ENCODE assay signal across 19 cellular contexts in the genomic region with DNA sequence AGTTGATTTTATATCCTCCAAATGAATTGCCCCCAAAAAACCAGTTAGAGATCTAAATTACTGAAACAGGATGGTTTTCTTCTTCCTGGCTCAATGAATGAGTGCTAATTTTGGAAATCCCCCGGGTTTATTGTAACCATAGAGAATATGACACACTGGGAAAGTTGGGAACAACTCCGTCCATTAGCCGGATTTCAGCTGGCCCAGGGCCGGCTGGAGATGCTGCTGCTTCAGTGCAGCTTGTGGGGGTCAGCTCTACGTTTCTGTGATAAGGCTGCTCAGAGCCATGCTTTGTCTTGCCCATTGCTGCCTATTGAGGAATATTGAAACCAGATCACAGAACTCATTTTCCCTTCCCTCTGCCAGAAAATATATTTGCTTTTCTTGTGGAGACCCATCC. TPM values are rescaled to one million over a fixed set of nuclear protein-coding genes. Genes with fewer than 3 reads are reported as not detected.
DNase-seq lines count a peak whose midpoint lies in the region; ATAC-seq, FAIRE-seq and TF ChIP-seq lines count a peak whose summit lies in the region.
"Had no signal": no experiment of that assay in that cellular context is flagged by ENCODE, and none has a peak within 500 bp of the region (broad histone marks: within the 10 kb centered on the region; RNA-seq: fewer than 3 reads in every experiment).

No MANE protein-coding gene starts in this region.

- H3K4me1 Mint-ChIP-seq in natural killer cell treated with Interleukin-12 subunit alpha and Interleukin-12 subunit beta and Interleukin-15 and Interleukin-18, amount 100 ng/mL, for 72 hours (ENCODE audit: low read depth in 2 of 2), result peaks cover 64 to 70% of the 10 kb centered on the region in 2 donors
- H3K4me1 Mint-ChIP-seq in activated T-cell treated with anti-CD3 and anti-CD28 coated beads, Interleukin-2, amount 50 U/mL, for 4 hours (ENCODE audit: low read depth), result peaks cover 36% of the 10 kb centered on the region
- H3K4me1 Mint-ChIP-seq in activated CD8-positive, alpha-beta T cell treated with anti-CD3 and anti-CD28 coated beads, Interleukin-2, amount 10 ng/mL, durations not matched to agents 7 days and 5 days (ENCODE audit: low read depth), result peaks cover 60% of the 10 kb centered on the region

- intact Hi-C loops in Right ventricle myocardium inferior (cut with DNase I) (no loop called here), cardiac septum (cut with DNase I) (no loop called here), heart right ventricle (cut with DNase I) (loop anchor here in 1 of 10 donors (10.0 kb wide), 1 partner anchor 57 kb away; no protein-coding TSS in a partner anchor), tibial artery (cut with DNase I; ENCODE audit: low total_unique reads) (no loop called here)

- H3K4me3 ChIP-seq in heart right ventricle, result no peak overlapping the region
- no peak overlapping the region for H3K4me3 ChIP-seq in tibial artery

- no peak for FAIRE-seq in D721Med (lab: Jason Lieb, UNC)
- FAIRE-seq: G401.6, GM12891 had no signal

- DNase-seq in Right ventricle myocardium inferior (ENCODE audit: missing footprints), result no peak
- DNase-seq in cardiac septum (ENCODE audit: low spot score), result no peak
- peak in 1 of 2 donors; percentile 38 for DNase-seq in heart right ventricle
- DNase-seq in natural killer cell treated with Interleukin-12 subunit alpha and Interleukin-12 subunit beta and Interleukin-15 and Interleukin-18, amount 100 ng/mL, for 72 hours (ENCODE audit: low spot score), result no peak
- DNase-seq in tibial artery, result peak in 1 of 2 donors; percentile 43
- no peak for DNase-seq in activated T-cell treated with anti-CD3 and anti-CD28 coated beads, Interleukin-2, amount 50 U/mL, for 4 hours
- no peak for DNase-seq in activated CD8-positive, alpha-beta T cell treated with anti-CD3 and anti-CD28 coated beads, Interleukin-2, amount 10 ng/mL, durations not matched to agents 7 days and 5 days
- DNase-seq in D721Med (ENCODE audit: insufficient read length, low spot score), result no peak
- DNase-seq: Caco-2, DMS79 treated with DMSO at 0.1 percent for 48 hours, MV-4-11, NCI-H1417 treated with DMSO at 0.1 percent for 48 hours, NCI-H2029 treated with DMSO at 0.1 percent for 48 hours, NCI-H524, OCI-M1 had no signal

- TF ChIP-seq CTCF in heart right ventricle (IDR thresholded peaks at IDR 0.05) (no peak), tibial artery (IDR thresholded peaks at IDR 0.05) (no peak), D721Med (IDR thresholded peaks at IDR 0.05; ENCODE audit: insufficient read depth, missing control alignments) (no peak)

- H3K36me3 ChIP-seq in heart right ventricle, result peaks cover 0 to 91% (median 37%) of the 10 kb centered on the region in 9 donors
- H3K36me3 ChIP-seq in tibial artery, result peaks cover 25 to 56% (median 39%) of the 10 kb centered on the region in 3 donors

- POLR2A ChIA-PET in activated CD8-positive, alpha-beta T cell treated with anti-CD3 and anti-CD28 coated beads, Interleukin-2, amount 10 ng/mL, durations not matched to agents 7 days and 5 days (lab: Charles Lee), result no interaction called here

- CTCF ChIA-PET in activated CD8-positive, alpha-beta T cell treated with anti-CD3 and anti-CD28 coated beads, Interleukin-2, amount 10 ng/mL, durations not matched to agents 7 days and 5 days (lab: Charles Lee), result no interaction called here

- H3K27ac ChIP-seq in heart right ventricle (peak overlapping the region in 4 of 10 donors; percentile 25 to 68 (median 47)), tibial artery (peak overlapping the region; percentile 61)
- H3K27ac ChIP-seq: C4-2B had no signal

- H3K27me3 ChIP-seq in heart right ventricle (no peaks in the 10 kb centered on the region), tibial artery (no peaks in the 10 kb centered on the region)

- no peaks in the 10 kb centered on the region for H3K27me3 Mint-ChIP-seq in natural killer cell treated with Interleukin-12 subunit alpha and Interleukin-12 subunit beta and Interleukin-15 and Interleukin-18, amount 100 ng/mL, for 72 hours
- no peaks in the 10 kb centered on the region for H3K27me3 Mint-ChIP-seq in activated T-cell treated with anti-CD3 and anti-CD28 coated beads, Interleukin-2, amount 50 U/mL, for 4 hours (ENCODE audit: low read depth)
- no peaks in the 10 kb centered on the region for H3K27me3 Mint-ChIP-seq in activated CD8-positive, alpha-beta T cell treated with anti-CD3 and anti-CD28 coated beads, Interleukin-2, amount 10 ng/mL, durations not matched to agents 7 days and 5 days (ENCODE audit: low read depth)

- H3K4me1 ChIP-seq in heart right ventricle (peaks cover 0 to 50% (median 33%) of the 10 kb centered on the region in 9 donors), tibial artery (peaks cover 0 to 67% (median 32%) of the 10 kb centered on the region in 4 donors)
- H3K4me1 ChIP-seq: Caco-2 had no signal

- H3K9me3 Mint-ChIP-seq in natural killer cell treated with Interleukin-12 subunit alpha and Interleukin-12 subunit beta and Interleukin-15 and Interleukin-18, amount 100 ng/mL, for 72 hours, result no peaks in the 10 kb centered on the region
- no peaks in the 10 kb centered on the region for H3K9me3 Mint-ChIP-seq in activated T-cell treated with anti-CD3 and anti-CD28 coated beads, Interleukin-2, amount 50 U/mL, for 4 hours
- no peaks in the 10 kb centered on the region for H3K9me3 Mint-ChIP-seq in activated CD8-positive, alpha-beta T cell treated with anti-CD3 and anti-CD28 coated beads, Interleukin-2, amount 10 ng/mL, durations not matched to agents 7 days and 5 days (ENCODE audit: insufficient read depth)

- no peaks in the 10 kb centered on the region for H3K9me3 ChIP-seq in heart right ventricle
- H3K9me3 ChIP-seq in tibial artery, result no peaks in the 10 kb centered on the region
- H3K9me3 ChIP-seq: Caco-2 had no signal

- H3K36me3 Mint-ChIP-seq in natural killer cell treated with Interleukin-12 subunit alpha and Interleukin-12 subunit beta and Interleukin-15 and Interleukin-18, amount 100 ng/mL, for 72 hours, result peaks cover 46% of the 10 kb centered on the region
- peaks cover 60% of the 10 kb centered on the region for H3K36me3 Mint-ChIP-seq in activated T-cell treated with anti-CD3 and anti-CD28 coated beads, Interleukin-2, amount 50 U/mL, for 4 hours (ENCODE audit: insufficient read depth)
- peaks cover 78% of the 10 kb centered on the region for H3K36me3 Mint-ChIP-seq in activated CD8-positive, alpha-beta T cell treated with anti-CD3 and anti-CD28 coated beads, Interleukin-2, amount 10 ng/mL, durations not matched to agents 7 days and 5 days (ENCODE audit: low read depth)

- no peak overlapping the region for H3K4me3 Mint-ChIP-seq in natural killer cell treated with Interleukin-12 subunit alpha and Interleukin-12 subunit beta and Interleukin-15 and Interleukin-18, amount 100 ng/mL, for 72 hours
- no peak overlapping the region for H3K4me3 Mint-ChIP-seq in activated T-cell treated with anti-CD3 and anti-CD28 coated beads, Interleukin-2, amount 50 U/mL, for 4 hours
- H3K4me3 Mint-ChIP-seq in activated CD8-positive, alpha-beta T cell treated with anti-CD3 and anti-CD28 coated beads, Interleukin-2, amount 10 ng/mL, durations not matched to agents 7 days and 5 days, result no peak overlapping the region

- H3K27ac Mint-ChIP-seq in natural killer cell treated with Interleukin-12 subunit alpha and Interleukin-12 subunit beta and Interleukin-15 and Interleukin-18, amount 100 ng/mL, for 72 hours, result peak overlapping the region; percentile 86 to 93
- no peak overlapping the region for H3K27ac Mint-ChIP-seq in activated CD8-positive, alpha-beta T cell treated with anti-CD3 and anti-CD28 coated beads, Interleukin-2, amount 10 ng/mL, durations not matched to agents 7 days and 5 days

- 33% methylated on average over 5 of the region's 5 CpGs for WGBS in heart right ventricle, 2 donors

- ATAC-seq in Right ventricle myocardium inferior (peak; percentile 52), heart right ventricle (peak in 7 of 8 donors; percentile 38 to 80 (median 66))
- no peak for ATAC-seq in natural killer cell treated with Interleukin-12 subunit alpha and Interleukin-12 subunit beta and Interleukin-15 and Interleukin-18, amount 100 ng/mL, for 72 hours
- ATAC-seq in activated T-cell treated with anti-CD3 and anti-CD28 coated beads, Interleukin-2, amount 50 U/mL, for 4 hours, result no peak
- ATAC-seq in activated CD8-positive, alpha-beta T cell treated with anti-CD3 and anti-CD28 coated beads, Interleukin-2, amount 10 ng/mL, durations not matched to agents 7 days and 5 days, result no peak
- ATAC-seq: HCT116 had no signal

RNA-seq across cellular contexts. Expression of a gene that starts 20.3 kb away (rescaled TPM):
- total RNA-seq in Right ventricle myocardium inferior (202 TPM), cardiac septum (123 TPM), heart right ventricle (100 to 1,000 TPM; 126 to 210 (median 157) TPM)
- polyA plus RNA-seq in heart right ventricle, result 100 to 1,000 TPM in 1 of 2 donors, 10 to 100 TPM in 1; 56.5 to 156 TPM
- total RNA-seq in natural killer cell treated with Interleukin-12 subunit alpha and Interleukin-12 subunit beta and Interleukin-15 and Interleukin-18, amount 100 ng/mL, for 72 hours, result 100 to 1,000 TPM in 1 of 2 donors, 10 to 100 TPM in 1; 83.5 to 112 TPM
- total RNA-seq in activated T-cell treated with anti-CD3 and anti-CD28 coated beads, Interleukin-2, amount 50 U/mL, for 4 hours, result 10 to 100 TPM; 22.5 to 26.1 (median 22.9) TPM
- 10 to 100 TPM; 46.9 to 54.0 TPM for total RNA-seq in activated CD8-positive, alpha-beta T cell treated with anti-CD3 and anti-CD28 coated beads, Interleukin-2, amount 10 ng/mL, durations not matched to agents 7 days and 5 days

Comparison
In these comparisons a context has a peak if more than half of its experiments do, and no peak if none do; other contexts are left out.
1. ATAC-seq: peak in Right ventricle myocardium inferior (single experiment) and heart right ventricle (7 of 8); none in natural killer cell treated with Interleukin-12 subunit alpha and Interleukin-12 subunit beta and Interleukin-15 and Interleukin-18, amount 100 ng/mL, for 72 hours (0 of 2), activated T-cell treated with anti-CD3 and anti-CD28 coated beads, Interleukin-2, amount 50 U/mL, for 4 hours (0 of 2) and activated CD8-positive, alpha-beta T cell treated with anti-CD3 and anti-CD28 coated beads, Interleukin-2, amount 10 ng/mL, durations not matched to agents 7 days and 5 days (single experiment).